ENCODE assay signal across 2 cellular contexts in the genomic region with DNA sequence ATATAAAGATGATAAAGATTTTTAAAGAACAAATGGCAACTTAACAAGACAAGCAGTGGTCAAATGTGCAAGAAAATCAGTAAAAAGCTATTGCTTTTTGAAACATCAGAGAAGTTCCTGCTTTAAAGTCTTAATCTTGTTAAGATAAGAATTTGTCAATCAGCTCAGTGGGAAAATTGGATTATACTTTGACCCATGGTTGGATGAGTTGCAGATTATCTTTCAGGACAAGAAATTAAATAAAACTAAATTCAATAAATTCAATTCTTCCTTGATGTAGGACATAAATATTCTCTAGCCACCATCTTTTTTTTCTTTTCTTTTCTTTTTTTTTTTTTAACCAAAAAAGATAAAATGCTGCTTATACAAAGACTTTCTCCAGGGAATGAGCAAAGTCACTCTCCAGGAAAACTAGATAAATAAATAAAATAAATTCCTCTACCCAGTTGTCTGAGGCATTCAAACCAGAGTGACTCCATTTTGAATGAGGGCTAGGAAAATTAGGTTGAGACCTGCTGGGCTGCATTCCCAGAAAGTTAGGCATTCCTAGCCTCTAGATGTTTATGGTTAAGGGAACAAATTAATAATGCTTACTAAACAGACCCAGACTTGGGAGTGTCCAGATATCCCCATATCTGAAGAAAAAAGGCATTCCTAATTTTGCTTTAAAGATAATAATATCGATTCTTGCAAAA.
TF ChIP-seq lines count a peak whose summit lies in the region.

No MANE protein-coding gene starts in this region.

TF ChIP-seq in SK-N-SH treated with all-trans-retinoic acid at 6 μM for 48 hours, 23 proteins besides CTCF, POLR2A, EP300 and RAD21 (continued from another document):
- TF ChIP-seq ZNF70 (CRISPR knock-in tag; IDR thresholded peaks at IDR 0.05): no peak
- peak; percentile 82 for TF ChIP-seq ISL1 (CRISPR knock-in tag; IDR thresholded peaks at IDR 0.05)
- TF ChIP-seq TOX (CRISPR knock-in tag; IDR thresholded peaks at IDR 0.05; ENCODE audit: borderline replicate concordance): no peak
- TF ChIP-seq, protein P1, sequence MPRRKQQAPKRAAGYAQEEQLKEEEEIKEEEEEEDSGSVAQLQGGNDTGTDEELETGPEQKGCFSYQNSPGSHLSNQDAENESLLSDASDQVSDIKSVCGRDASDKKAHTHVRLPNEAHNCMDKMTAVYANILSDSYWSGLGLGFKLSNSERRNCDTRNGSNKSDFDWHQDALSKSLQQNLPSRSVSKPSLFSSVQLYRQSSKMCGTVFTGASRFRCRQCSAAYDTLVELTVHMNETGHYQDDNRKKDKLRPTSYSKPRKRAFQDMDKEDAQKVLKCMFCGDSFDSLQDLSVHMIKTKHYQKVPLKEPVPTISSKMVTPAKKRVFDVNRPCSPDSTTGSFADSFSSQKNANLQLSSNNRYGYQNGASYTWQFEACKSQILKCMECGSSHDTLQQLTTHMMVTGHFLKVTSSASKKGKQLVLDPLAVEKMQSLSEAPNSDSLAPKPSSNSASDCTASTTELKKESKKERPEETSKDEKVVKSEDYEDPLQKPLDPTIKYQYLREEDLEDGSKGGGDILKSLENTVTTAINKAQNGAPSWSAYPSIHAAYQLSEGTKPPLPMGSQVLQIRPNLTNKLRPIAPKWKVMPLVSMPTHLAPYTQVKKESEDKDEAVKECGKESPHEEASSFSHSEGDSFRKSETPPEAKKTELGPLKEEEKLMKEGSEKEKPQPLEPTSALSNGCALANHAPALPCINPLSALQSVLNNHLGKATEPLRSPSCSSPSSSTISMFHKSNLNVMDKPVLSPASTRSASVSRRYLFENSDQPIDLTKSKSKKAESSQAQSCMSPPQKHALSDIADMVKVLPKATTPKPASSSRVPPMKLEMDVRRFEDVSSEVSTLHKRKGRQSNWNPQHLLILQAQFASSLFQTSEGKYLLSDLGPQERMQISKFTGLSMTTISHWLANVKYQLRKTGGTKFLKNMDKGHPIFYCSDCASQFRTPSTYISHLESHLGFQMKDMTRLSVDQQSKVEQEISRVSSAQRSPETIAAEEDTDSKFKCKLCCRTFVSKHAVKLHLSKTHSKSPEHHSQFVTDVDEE (CRISPR knock-in tag; IDR thresholded peaks at IDR 0.05): peak; percentile 67
- TF ChIP-seq SNAI2 (CRISPR knock-in tag; IDR thresholded peaks at IDR 0.05): peak; percentile 85; the same call in 1 of the 2 replicates
- TF ChIP-seq PPARA (CRISPR knock-in tag; IDR thresholded peaks at IDR 0.05; ENCODE audit: borderline replicate concordance): no peak

TF ChIP-seq in SK-N-SH, 30 proteins besides CTCF, POLR2A, EP300 and RAD21 (continued from another document):
- TF ChIP-seq, protein P2, sequence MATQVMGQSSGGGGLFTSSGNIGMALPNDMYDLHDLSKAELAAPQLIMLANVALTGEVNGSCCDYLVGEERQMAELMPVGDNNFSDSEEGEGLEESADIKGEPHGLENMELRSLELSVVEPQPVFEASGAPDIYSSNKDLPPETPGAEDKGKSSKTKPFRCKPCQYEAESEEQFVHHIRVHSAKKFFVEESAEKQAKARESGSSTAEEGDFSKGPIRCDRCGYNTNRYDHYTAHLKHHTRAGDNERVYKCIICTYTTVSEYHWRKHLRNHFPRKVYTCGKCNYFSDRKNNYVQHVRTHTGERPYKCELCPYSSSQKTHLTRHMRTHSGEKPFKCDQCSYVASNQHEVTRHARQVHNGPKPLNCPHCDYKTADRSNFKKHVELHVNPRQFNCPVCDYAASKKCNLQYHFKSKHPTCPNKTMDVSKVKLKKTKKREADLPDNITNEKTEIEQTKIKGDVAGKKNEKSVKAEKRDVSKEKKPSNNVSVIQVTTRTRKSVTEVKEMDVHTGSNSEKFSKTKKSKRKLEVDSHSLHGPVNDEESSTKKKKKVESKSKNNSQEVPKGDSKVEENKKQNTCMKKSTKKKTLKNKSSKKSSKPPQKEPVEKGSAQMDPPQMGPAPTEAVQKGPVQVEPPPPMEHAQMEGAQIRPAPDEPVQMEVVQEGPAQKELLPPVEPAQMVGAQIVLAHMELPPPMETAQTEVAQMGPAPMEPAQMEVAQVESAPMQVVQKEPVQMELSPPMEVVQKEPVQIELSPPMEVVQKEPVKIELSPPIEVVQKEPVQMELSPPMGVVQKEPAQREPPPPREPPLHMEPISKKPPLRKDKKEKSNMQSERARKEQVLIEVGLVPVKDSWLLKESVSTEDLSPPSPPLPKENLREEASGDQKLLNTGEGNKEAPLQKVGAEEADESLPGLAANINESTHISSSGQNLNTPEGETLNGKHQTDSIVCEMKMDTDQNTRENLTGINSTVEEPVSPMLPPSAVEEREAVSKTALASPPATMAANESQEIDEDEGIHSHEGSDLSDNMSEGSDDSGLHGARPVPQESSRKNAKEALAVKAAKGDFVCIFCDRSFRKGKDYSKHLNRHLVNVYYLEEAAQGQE (IDR thresholded peaks at IDR 0.05; ENCODE audit: low read depth, low read length): no peak
- TF ChIP-seq, protein P3, sequence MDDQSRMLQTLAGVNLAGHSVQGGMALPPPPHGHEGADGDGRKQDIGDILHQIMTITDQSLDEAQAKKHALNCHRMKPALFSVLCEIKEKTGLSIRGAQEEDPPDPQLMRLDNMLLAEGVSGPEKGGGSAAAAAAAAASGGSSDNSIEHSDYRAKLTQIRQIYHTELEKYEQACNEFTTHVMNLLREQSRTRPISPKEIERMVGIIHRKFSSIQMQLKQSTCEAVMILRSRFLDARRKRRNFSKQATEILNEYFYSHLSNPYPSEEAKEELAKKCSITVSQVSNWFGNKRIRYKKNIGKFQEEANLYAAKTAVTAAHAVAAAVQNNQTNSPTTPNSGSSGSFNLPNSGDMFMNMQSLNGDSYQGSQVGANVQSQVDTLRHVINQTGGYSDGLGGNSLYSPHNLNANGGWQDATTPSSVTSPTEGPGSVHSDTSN (IDR thresholded peaks at IDR 0.05): no peak
- TF ChIP-seq TEAD4 (IDR thresholded peaks at IDR 0.05; ENCODE audit: borderline replicate concordance, insufficient read depth) (no peak), YY1 (IDR thresholded peaks at IDR 0.05; ENCODE audit: low read depth) (no peak), GABPA (IDR thresholded peaks at IDR 0.05; ENCODE audit: low read depth) (no peak), TAF1 (IDR thresholded peaks at IDR 0.05; ENCODE audit: borderline replicate concordance, low read depth, low read length) (no peak), SIN3A (IDR thresholded peaks at IDR 0.05; ENCODE audit: borderline replicate concordance, low read depth, low read length) (no peak), ELF1 (IDR thresholded peaks at IDR 0.05) (no peak), POLR2AphosphoS5 (IDR thresholded peaks at IDR 0.05; ENCODE audit: low read depth, low read length) (no peak), FOSL2 (IDR thresholded peaks at IDR 0.05; ENCODE audit: borderline replicate concordance, low read depth) (no peak), MEF2A (IDR thresholded peaks at IDR 0.05; ENCODE audit: borderline replicate concordance, low read depth) (no peak), CHD2 (IDR thresholded peaks at IDR 0.05; ENCODE audit: low read length, partially characterized antibody) (no peak)
TF ChIP-seq in SK-N-SH: peak in this region for 0.
